Comparison of ENCODE assay signal across 11 cellular contexts in genomic region chr6:35599761-35600658, GRCh38.
DNase-seq lines count a peak whose midpoint lies in the region; ATAC-seq and TF ChIP-seq lines count a peak whose summit lies in the region.
"Had no signal": no experiment of that assay in that cellular context is flagged by ENCODE, and none has a peak within 500 bp of the region (broad histone marks: within the 10 kb centered on the region; RNA-seq: fewer than 3 reads in every experiment).

No MANE protein-coding gene starts in this region.

- H3K4me1 Mint-ChIP-seq in effector memory CD8-positive, alpha-beta T cell (ENCODE audit: low read depth in 2 of 2), result peaks cover 41 to 46% of the 10 kb centered on the region in 2 donors

- peak overlapping the region; percentile 65 to 69 for H3K4me3 Mint-ChIP-seq in effector memory CD8-positive, alpha-beta T cell

- H3K9me2 ChIP-seq in PC-9 (ENCODE audit: insufficient read depth), result no peaks in the 10 kb centered on the region

- CTCF ChIA-PET in PC-9 (lab: Charles Lee), result interaction anchor here (0.6 kb wide), 1 partner anchor 24 kb away, joined by 3 read pairs; no protein-coding TSS in a partner anchor

- peak overlapping the region; percentile 76 for H3K4me2 ChIP-seq in BLaER1
- H3K4me2 ChIP-seq in PC-9, result peak overlapping the region; percentile 67
- no peak overlapping the region for H3K4me2 ChIP-seq in parathyroid adenoma (ENCODE audit: low read length)

- intact Hi-C loops in PC-9 (cut with micrococcal nuclease; ENCODE audit: unreplicated experiment), result no loop called here

- H3K79me2 ChIP-seq in PC-9 (ENCODE audit: low read depth), result no peaks in the 10 kb centered on the region
- H3K79me2 ChIP-seq in parathyroid adenoma, result peaks cover 3% of the 10 kb centered on the region

- H3K27me3 ChIP-seq in BLaER1, result no peaks in the 10 kb centered on the region
- H3K27me3 ChIP-seq in PC-9 (ENCODE audit: insufficient read depth, low read depth), result no peaks in the 10 kb centered on the region
- no peaks in the 10 kb centered on the region for H3K27me3 ChIP-seq in parathyroid adenoma (ENCODE audit: control insufficient read depth, insufficient read depth, low read length)

- H3K4me1 ChIP-seq in BLaER1, result peaks cover 38% of the 10 kb centered on the region
- peaks cover 76% of the 10 kb centered on the region for H3K4me1 ChIP-seq in PC-9 (replicated peaks; ENCODE audit: insufficient read depth)
- H3K4me1 ChIP-seq in parathyroid adenoma, result peaks cover 10% of the 10 kb centered on the region

- no peak overlapping the region for H2AFZ ChIP-seq in PC-9
- H2AFZ ChIP-seq in parathyroid adenoma, result no peak overlapping the region

- POLR2A ChIA-PET in PC-9 (lab: Charles Lee; ENCODE audit: unreplicated experiment), result no interaction called here

- ATAC-seq in effector memory CD8-positive, alpha-beta T cell (replicated peaks), result no peak

- peaks cover 61% of the 10 kb centered on the region for H3F3A ChIP-seq in PC-9 (ENCODE audit: insufficient read depth, low read depth)

- H3K27ac Mint-ChIP-seq in effector memory CD8-positive, alpha-beta T cell, result peak overlapping the region; percentile 54 to 83

- DNase-seq in PC-9 (no peak), mucosa of gallbladder (ENCODE audit: low spot score) (no peak), SHP77 treated with DMSO at 0.1 percent for 48 hours (lab: John Stamatoyannopoulos, UW) (no peak), amniotic stem cell (lab: John Stamatoyannopoulos, UW) (no peak)
- no peak for DNase-seq in effector memory CD8-positive, alpha-beta T cell
- no peak for DNase-seq in central memory CD4-positive, alpha-beta T cell
- DNase-seq: DMS 273 treated with DMSO at 0.1 percent for 48 hours, NCI-H1092 treated with DMSO at 0.1 percent for 48 hours had no signal

- no TSS peak for BruUV-seq in PC-9 (replicated peaks; lab: Mats Ljungman, UMichigan)

- no peaks in the 10 kb centered on the region for H3K9me3 Mint-ChIP-seq in effector memory CD8-positive, alpha-beta T cell
- H3K9me3 Mint-ChIP-seq: brain had no signal

- peaks cover 15% of the 10 kb centered on the region for H3K36me3 Mint-ChIP-seq in effector memory CD8-positive, alpha-beta T cell (ENCODE audit: insufficient read depth)
- H3K36me3 Mint-ChIP-seq: brain had no signal

- H3K36me3 ChIP-seq in BLaER1 (peaks cover 25% of the 10 kb centered on the region), PC-9 (ENCODE audit: low read depth) (no peaks in the 10 kb centered on the region), parathyroid adenoma (ENCODE audit: control insufficient read depth, insufficient read depth, low read length) (no peaks in the 10 kb centered on the region)

- H4K20me1 ChIP-seq in BLaER1 (peaks cover 5% of the 10 kb centered on the region; the same call in 1 of the 2 replicates), PC-9 (ENCODE audit: insufficient read depth) (no peaks in the 10 kb centered on the region)

- H3K9ac ChIP-seq in BLaER1, result no peak overlapping the region
- no peak overlapping the region for H3K9ac ChIP-seq in parathyroid adenoma

- no peak overlapping the region for H3K4me3 ChIP-seq in BLaER1
- no peak overlapping the region for H3K4me3 ChIP-seq in PC-9
- no peak overlapping the region for H3K4me3 ChIP-seq in parathyroid adenoma (ENCODE audit: low read depth, low read length)

- H3K27ac ChIP-seq in BLaER1 (peak overlapping the region; percentile 61; the same call in 1 of the 2 replicates), PC-9 (peak overlapping the region; percentile 78), parathyroid adenoma (peak overlapping the region; percentile 16)

- H3K27me3 Mint-ChIP-seq in effector memory CD8-positive, alpha-beta T cell, result no peaks in the 10 kb centered on the region

- no peak for TF ChIP-seq CTCF in PC-9 (conservative IDR thresholded peaks at IDR 0.05)
- TF ChIP-seq CTCF in parathyroid adenoma (IDR thresholded peaks at IDR 0.05), result no peak

- H3K9me3 ChIP-seq in BLaER1 (peaks cover 4% of the 10 kb centered on the region; the same call in 1 of the 2 replicates), PC-9 (ENCODE audit: insufficient read depth, low read depth) (no peaks in the 10 kb centered on the region), parathyroid adenoma (ENCODE audit: control insufficient read depth, low read length) (no peaks in the 10 kb centered on the region)

Comparison
In these comparisons a context has a peak if more than half of its experiments do, and no peak if none do; other contexts are left out.
1. H3K27ac ChIP-seq: peak in every context shown above with its lines; median percentile 78 in PC-9; 61 in BLaER1; 16 in parathyroid adenoma.